26 cellular contexts compared by ENCODE assay signal in genomic region chr5:19978466-19978865, GRCh38. TPM values are rescaled to one million over a fixed set of nuclear protein-coding genes. Genes with fewer than 3 reads are reported as not detected.
"Had no signal": no experiment of that assay in that cellular context is flagged by ENCODE, and none has a peak within 500 bp of the region (broad histone marks: within the 10 kb centered on the region; RNA-seq: fewer than 3 reads in every experiment).

No MANE protein-coding gene starts in this region.

- ATAC-seq: activated CD4-positive, alpha-beta T cell treated with anti-CD3 and anti-CD28 coated beads for 36 hours; activated T-cell treated with anti-CD3 and anti-CD28 coated beads, Interleukin-2, amount 50 U/mL, for 72 hours; Right ventricle myocardium inferior had no signal

- DNase-seq: activated CD4-positive, alpha-beta memory T cell treated with anti-CD3 and anti-CD28 coated beads, Interleukin-2, amount 10 ng/mL, durations not matched to agents 7 days and 5 days; activated CD4-positive, alpha-beta T cell treated with anti-CD3 and anti-CD28 coated beads for 36 hours; activated CD4-positive, alpha-beta T cell treated with anti-CD3 and anti-CD28 coated beads, Interleukin-2, amount 50 U/mL, for 1 hour; activated gamma-delta T cell treated with Interleukin-2 at 50 U/mL for 16 hours; activated naive CD4-positive, alpha-beta T cell treated with anti-CD3 and anti-CD28 coated beads, Interleukin-2, amount 10 ng/mL, durations not matched to agents 7 days and 5 days; activated naive CD8-positive, alpha-beta T cell treated with anti-CD3 and anti-CD28 coated beads for 36 hours; activated T-cell treated with anti-CD3 and anti-CD28 coated beads, Interleukin-2, amount 50 U/mL, for 72 hours; brain microvascular endothelial cell; colonic mucosa; MM.1S; NCI-H1105; NCI-H1436; NCI-H1694 treated with DMSO at 0.1 percent for 48 hours; NCI-H2081 treated with DMSO at 0.1 percent for 48 hours; NCI-H2171; NCI-H226; NCI-H510A treated with DMSO at 0.1 percent for 48 hours; NCI-H69; RPMI8226; T-helper 1 cell; WERI-Rb-1 had no signal

RNA-seq across cellular contexts. Expression of gene CDH18, which starts 9.5 kb away (rescaled TPM):
- total RNA-seq: activated CD4-positive, alpha-beta memory T cell treated with anti-CD3 and anti-CD28 coated beads, Interleukin-2, amount 10 ng/mL, durations not matched to agents 7 days and 5 days; activated CD4-positive, alpha-beta T cell treated with anti-CD3 and anti-CD28 coated beads for 36 hours; activated CD8-positive, alpha-beta memory T cell treated with anti-CD3 and anti-CD28 coated beads for 36 hours; activated naive CD8-positive, alpha-beta T cell treated with anti-CD3 and anti-CD28 coated beads for 36 hours; activated T-cell treated with anti-CD3 and anti-CD28 coated beads, Interleukin-2, amount 50 U/mL, for 72 hours; activated T-helper 2 cell treated with anti-CD3 and anti-CD28 coated beads, Interferon-gamma antibody, Interleukin-2, Interleukin-4, amounts not matched to agents 10 μg/mL and 5 μg/mL and 100 μg/mL, durations not matched to agents 14 hours and 24 hours and 36 hours; colonic mucosa; OCI-LY7; Right ventricle myocardium inferior; T-helper 2 cell treated with Interferon-gamma antibody and Interleukin-4, amounts not matched to agents 100 ng/mL and 5 ng/mL, for 36 hours had no signal
